9 cellular contexts compared by ENCODE assay signal in genomic region chr11:62443390-62444201, GRCh38. TPM values are rescaled to one million over a fixed set of nuclear protein-coding genes. Genes with fewer than 3 reads are reported as not detected.
DNase-seq lines count a peak whose midpoint lies in the region; ATAC-seq and TF ChIP-seq lines count a peak whose summit lies in the region.
"Had no signal": no experiment of that assay in that cellular context is flagged by ENCODE, and none has a peak within 500 bp of the region (broad histone marks: within the 10 kb centered on the region; RNA-seq: fewer than 3 reads in every experiment).

No MANE protein-coding gene starts in this region.

- H3K9me3 Mint-ChIP-seq in nephron progenitor cell = no peaks in the 10 kb centered on the region
- H3K9me3 Mint-ChIP-seq in Calu3 (ENCODE audit: low read depth, unreplicated experiment) = no peaks in the 10 kb centered on the region

- no peaks in the 10 kb centered on the region for H3K27me3 ChIP-seq in AG04450 (ENCODE audit: control insufficient read depth, insufficient read depth, low read length)
- peaks cover 0 to 3% (median 0%) of the 10 kb centered on the region in 45 donors for H3K27me3 ChIP-seq in dorsolateral prefrontal cortex

- peaks cover 35% of the 10 kb centered on the region for H3K27me3 Mint-ChIP-seq in nephron progenitor cell (ENCODE audit: low read depth, poor library complexity)
- H3K27me3 Mint-ChIP-seq in Calu3 (ENCODE audit: unreplicated experiment) = peaks cover 9% of the 10 kb centered on the region

- CTCF ChIA-PET in AG04450 (lab: Charles Lee) (interaction anchor here (1.7 to 3.2 kb wide), 3 partner anchors 9 to 99 kb away, joined by 6 to 24 read pairs (median 21); no protein-coding TSS in a partner anchor), Calu3 (lab: Charles Lee) (interaction anchor here (0.9 to 1.5 kb wide), 2 partner anchors 15 to 99 kb away, joined by 3 read pairs; no protein-coding TSS in a partner anchor)

- ATAC-seq in GM18517 (IDR thresholded peaks at IDR 0.05; ENCODE audit: unreplicated experiment) (no peak), GM18511 (IDR thresholded peaks at IDR 0.05; ENCODE audit: unreplicated experiment) (no peak), GM19452 (IDR thresholded peaks at IDR 0.05; ENCODE audit: unreplicated experiment) (no peak)

- peak overlapping the region; percentile 19 for H3K4me3 Mint-ChIP-seq in nephron progenitor cell
- no peak overlapping the region for H3K4me3 Mint-ChIP-seq in Calu3 (ENCODE audit: low read depth, unreplicated experiment)

- H3K27ac ChIP-seq in AG04450 (ENCODE audit: low read depth, low read length) = peak overlapping the region; percentile 87
- peak overlapping the region in 56 of 59 donors; percentile 7 to 94 (median 81) for H3K27ac ChIP-seq in dorsolateral prefrontal cortex

- TF ChIP-seq CTCF in AG04450 (IDR thresholded peaks at IDR 0.05; ENCODE audit: low read depth, low read length) = no peak
- no peak for TF ChIP-seq CTCF in dorsolateral prefrontal cortex (IDR thresholded peaks at IDR 0.05 in 54 of 56, conservative IDR thresholded peaks at IDR 0.05 in 2 of 56; ENCODE audit: low read depth in 1 of 56, partially characterized antibody in 56 of 56)
- TF ChIP-seq CTCF in nephron progenitor cell (IDR thresholded peaks at IDR 0.05) = no peak
- no peak for TF ChIP-seq CTCF in Calu3 (IDR thresholded peaks at IDR 0.05; ENCODE audit: unreplicated experiment)

- DNase-seq in AG04450 (ENCODE audit: low read depth, low spot score) = no peak
- peak; percentile 93 for DNase-seq in NOMO-1 treated with DMSO at 0.1 percent for 48 hours (lab: John Stamatoyannopoulos, UW; ENCODE audit: unreplicated experiment)
- no peak for DNase-seq in dorsolateral prefrontal cortex
- DNase-seq in nephron progenitor cell = no peak
- DNase-seq in Calu3 = no peak

- H3K4me1 Mint-ChIP-seq in nephron progenitor cell (peaks cover 27% of the 10 kb centered on the region), Calu3 (ENCODE audit: low read depth, unreplicated experiment) (peaks cover 7% of the 10 kb centered on the region)

- BruUV-seq in Calu3 (replicated peaks; lab: Mats Ljungman, UMichigan) = no TSS peak

- intact Hi-C loops in dorsolateral prefrontal cortex (cut with DNase I) (no loop called here), Calu3 (cut with micrococcal nuclease; ENCODE audit: unreplicated experiment) (no loop called here)

- H3K36me3 Mint-ChIP-seq in nephron progenitor cell (ENCODE audit: low read depth) (no peaks in the 10 kb centered on the region), Calu3 (ENCODE audit: insufficient read depth, unreplicated experiment) (no peaks in the 10 kb centered on the region)

- H3K27ac Mint-ChIP-seq in nephron progenitor cell (no peak overlapping the region), Calu3 (ENCODE audit: unreplicated experiment) (no peak overlapping the region)

- POLR2A ChIA-PET in AG04450 (lab: Yijun Ruan, JAX) = interaction anchor here (0.8 to 1.9 kb wide), 3 partner anchors 15 to 361 kb away, joined by 3 to 9 read pairs (median 5); no protein-coding TSS in a partner anchor

- H3K4me3 ChIP-seq in AG04450 (ENCODE audit: low read depth, low read length) = peak overlapping the region; percentile 53
- peak overlapping the region; percentile 8 to 76 (median 58) for H3K4me3 ChIP-seq in dorsolateral prefrontal cortex

- H3K9me3 ChIP-seq in AG04450 (ENCODE audit: control insufficient read depth, insufficient read depth, low read length) = no peaks in the 10 kb centered on the region

RNA-seq across cellular contexts. Expression of gene SCGB1A1, which starts 24.8 kb away (rescaled TPM):
- not detected in 2 replicates for polyA plus RNA-seq in AG04450 (2011; rRNA removed)
- polyA minus RNA-seq in AG04450 (2011; rRNA and poly(A)+ RNA removed) = not detected in 2 replicates
- total RNA-seq in dorsolateral prefrontal cortex (1 to 10 TPM in 15 of 120 experiments, not detected in 105; 1.1 to 3.2 (median 1.4) TPM), Calu3 (2022) (not detected in 2 replicates)
- total RNA-seq: pulmonary artery endothelial cell had no signal
